26 cellular contexts compared by ENCODE assay signal in the genomic region with DNA sequence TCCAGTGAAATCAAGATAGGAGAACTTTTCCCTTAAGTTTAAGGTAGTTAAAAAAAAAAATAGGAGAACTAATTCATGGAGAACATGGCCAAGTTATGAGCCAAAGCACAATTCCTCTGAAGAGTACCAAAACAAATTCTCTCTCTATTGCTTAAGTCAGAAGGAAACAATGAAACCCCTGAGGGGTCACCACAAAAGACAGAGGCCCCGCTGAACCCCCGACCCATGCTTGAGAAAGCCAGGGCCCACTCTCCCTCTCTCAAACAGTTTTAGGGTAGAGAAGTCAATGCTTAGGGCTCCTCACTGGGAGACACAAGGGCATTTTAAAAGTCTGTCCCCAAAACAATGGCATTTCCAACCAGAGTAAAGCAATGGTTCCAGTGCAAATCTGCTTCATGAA. TPM values are rescaled to one million over a fixed set of nuclear protein-coding genes. Genes with fewer than 3 reads are reported as not detected.
DNase-seq lines count a peak whose midpoint lies in the region; ATAC-seq and TF ChIP-seq lines count a peak whose summit lies in the region.
"Had no signal": no experiment of that assay in that cellular context is flagged by ENCODE, and none has a peak within 500 bp of the region (broad histone marks: within the 10 kb centered on the region; RNA-seq: fewer than 3 reads in every experiment).

No MANE protein-coding gene starts in this region.

- POLR2A ChIA-PET in MCF 10A (lab: Yijun Ruan, JAX): interaction anchor here (0.6 to 1.1 kb wide), 4 partner anchors 10 to 93 kb away, joined by 3 to 4 read pairs (median 3); no protein-coding TSS in a partner anchor
- POLR2A ChIA-PET in activated CD4-positive, alpha-beta memory T cell treated with anti-CD3 and anti-CD28 coated beads for 36 hours (lab: Charles Lee): interaction anchor here (0.7 kb wide), 1 partner anchor 70 kb away, joined by 3 read pairs; no protein-coding TSS in a partner anchor

- no peak for ATAC-seq in right cardiac atrium
- ATAC-seq: activated CD8-positive, alpha-beta memory T cell treated with anti-CD3 and anti-CD28 coated beads, Interleukin-2, amount 10 ng/mL, durations not matched to agents 7 days and 5 days; activated naive CD8-positive, alpha-beta T cell treated with anti-CD3 and anti-CD28 coated beads, Interleukin-2, amount 50 U/mL, for 24 hours; body of pancreas; sciatic nerve had no signal

- H3K27ac ChIP-seq in breast epithelium (peak overlapping the region in 1 of 2 donors; percentile 96), layer of hippocampus (ENCODE audit: low read depth, low read length) (peak overlapping the region; percentile 99), stomach (peak overlapping the region in 3 of 5 donors; percentile 90 to 93 (median 93)), vagina (peak overlapping the region; percentile 95), right cardiac atrium (ENCODE audit: low read length) (no peak overlapping the region)
- H3K27ac ChIP-seq: GM23248, PC-9 had no signal

- no peaks in the 10 kb centered on the region for H3K27me3 Mint-ChIP-seq in MCF 10A (ENCODE audit: insufficient read depth, unreplicated experiment)
- no peaks in the 10 kb centered on the region for H3K27me3 Mint-ChIP-seq in activated CD4-positive, alpha-beta memory T cell treated with anti-CD3 and anti-CD28 coated beads for 36 hours
- H3K27me3 Mint-ChIP-seq: activated B cell treated with CpG ODN at 0.5 μM for 24 hours; activated CD8-positive, alpha-beta memory T cell treated with anti-CD3 and anti-CD28 coated beads, Interleukin-2, amount 10 ng/mL, durations not matched to agents 7 days and 5 days; activated naive CD8-positive, alpha-beta T cell treated with anti-CD3 and anti-CD28 coated beads, Interleukin-2, amount 50 U/mL, for 24 hours had no signal

- TF ChIP-seq POLR2A in breast epithelium (IDR thresholded peaks at IDR 0.05) (no peak), stomach (IDR thresholded peaks at IDR 0.05) (no peak), vagina (IDR thresholded peaks at IDR 0.05) (no peak)

- CTCF ChIA-PET in MCF 10A (lab: Yijun Ruan, JAX): interaction anchor here (0.5 to 1.8 kb wide), 3 partner anchors 38 to 139 kb away, joined by 4 to 5 read pairs (median 4); no protein-coding TSS in a partner anchor
- CTCF ChIA-PET in activated CD4-positive, alpha-beta memory T cell treated with anti-CD3 and anti-CD28 coated beads for 36 hours (lab: Charles Lee): interaction anchor here (0.7 kb wide), 1 partner anchor 109 kb away, joined by 3 read pairs; no protein-coding TSS in a partner anchor

- H3K4me1 Mint-ChIP-seq in MCF 10A (ENCODE audit: insufficient read depth, unreplicated experiment): peaks cover 31% of the 10 kb centered on the region
- H3K4me1 Mint-ChIP-seq in activated CD4-positive, alpha-beta memory T cell treated with anti-CD3 and anti-CD28 coated beads for 36 hours (ENCODE audit: low read depth): peaks cover 6% of the 10 kb centered on the region
- H3K4me1 Mint-ChIP-seq: activated B cell treated with CpG ODN at 0.5 μM for 24 hours, immature natural killer cell had no signal

- peaks cover 68% of the 10 kb centered on the region for H3K36me3 Mint-ChIP-seq in MCF 10A (ENCODE audit: insufficient read depth, unreplicated experiment)
- H3K36me3 Mint-ChIP-seq in activated CD4-positive, alpha-beta memory T cell treated with anti-CD3 and anti-CD28 coated beads for 36 hours: peaks cover 20% of the 10 kb centered on the region

- no peak overlapping the region for H3K4me3 Mint-ChIP-seq in MCF 10A (ENCODE audit: unreplicated experiment)
- no peak overlapping the region for H3K4me3 Mint-ChIP-seq in activated CD4-positive, alpha-beta memory T cell treated with anti-CD3 and anti-CD28 coated beads for 36 hours
- H3K4me3 Mint-ChIP-seq: activated B cell treated with CpG ODN at 0.5 μM for 24 hours; activated CD8-positive, alpha-beta memory T cell treated with anti-CD3 and anti-CD28 coated beads, Interleukin-2, amount 10 ng/mL, durations not matched to agents 7 days and 5 days; activated naive CD8-positive, alpha-beta T cell treated with anti-CD3 and anti-CD28 coated beads, Interleukin-2, amount 50 U/mL, for 24 hours; immature natural killer cell had no signal

- no peaks in the 10 kb centered on the region for H3K27me3 ChIP-seq in breast epithelium
- H3K27me3 ChIP-seq in layer of hippocampus (ENCODE audit: control insufficient read depth, insufficient read depth, low read length): peaks cover 2% of the 10 kb centered on the region
- no peaks in the 10 kb centered on the region for H3K27me3 ChIP-seq in stomach
- no peaks in the 10 kb centered on the region for H3K27me3 ChIP-seq in vagina
- no peaks in the 10 kb centered on the region for H3K27me3 ChIP-seq in right cardiac atrium (ENCODE audit: control insufficient read depth, insufficient read depth)
- H3K27me3 ChIP-seq: body of pancreas had no signal

- TF ChIP-seq CTCF in MCF 10A (IDR thresholded peaks at IDR 0.05; ENCODE audit: unreplicated experiment) (no peak), breast epithelium (IDR thresholded peaks at IDR 0.05) (no peak), stomach (IDR thresholded peaks at IDR 0.05) (no peak), vagina (IDR thresholded peaks at IDR 0.05) (no peak)

- intact Hi-C loops in MCF 10A (cut with micrococcal nuclease): no loop called here
- intact Hi-C loops in breast epithelium (cut with DNase I; ENCODE audit: low total_unique reads): no loop called here
- intact Hi-C loops in stomach (cut with DNase I; ENCODE audit: low total_unique reads): no loop called here
- intact Hi-C loops in vagina (cut with DNase I): no loop called here
- intact Hi-C loops in activated CD4-positive, alpha-beta memory T cell treated with anti-CD3 and anti-CD28 coated beads for 36 hours (cut with micrococcal nuclease): no loop called here
- intact Hi-C loops in right cardiac atrium (cut with DNase I): no loop called here

- no peaks in the 10 kb centered on the region for H3K9me3 Mint-ChIP-seq in MCF 10A (ENCODE audit: unreplicated experiment)
- no peaks in the 10 kb centered on the region for H3K9me3 Mint-ChIP-seq in activated CD4-positive, alpha-beta memory T cell treated with anti-CD3 and anti-CD28 coated beads for 36 hours
- H3K9me3 Mint-ChIP-seq: activated B cell treated with CpG ODN at 0.5 μM for 24 hours; activated naive CD8-positive, alpha-beta T cell treated with anti-CD3 and anti-CD28 coated beads, Interleukin-2, amount 50 U/mL, for 24 hours; immature natural killer cell had no signal

- TF ChIP-seq EP300 in stomach (IDR thresholded peaks at IDR 0.05): no peak

- 79 to 100% (median 91%) methylated on average over 2 of the region's 2 CpGs for WGBS in stomach, 5 donors
- WGBS in right cardiac atrium: 90% methylated on average over 2 of the region's 2 CpGs

- H3K4me3 ChIP-seq in breast epithelium: no peak overlapping the region
- no peak overlapping the region for H3K4me3 ChIP-seq in stomach
- H3K4me3 ChIP-seq in vagina: no peak overlapping the region
- no peak overlapping the region for H3K4me3 ChIP-seq in right cardiac atrium (ENCODE audit: low read length)
- H3K4me3 ChIP-seq: body of pancreas, GM23248, PC-9 had no signal

- H3K4me1 ChIP-seq in breast epithelium (peaks cover 11 to 21% of the 10 kb centered on the region in 2 donors), stomach (peaks cover 12 to 48% (median 41%) of the 10 kb centered on the region in 4 donors), vagina (peaks cover 28% of the 10 kb centered on the region), right cardiac atrium (ENCODE audit: control insufficient read depth, insufficient read depth, low read length) (peaks cover 27% of the 10 kb centered on the region)

- peak overlapping the region; percentile 99 for H3K27ac Mint-ChIP-seq in MCF 10A (ENCODE audit: low read depth, unreplicated experiment)
- no peak overlapping the region for H3K27ac Mint-ChIP-seq in activated CD4-positive, alpha-beta memory T cell treated with anti-CD3 and anti-CD28 coated beads for 36 hours
- H3K27ac Mint-ChIP-seq: activated B cell treated with CpG ODN at 0.5 μM for 24 hours; activated CD8-positive, alpha-beta memory T cell treated with anti-CD3 and anti-CD28 coated beads, Interleukin-2, amount 10 ng/mL, durations not matched to agents 7 days and 5 days; activated naive CD8-positive, alpha-beta T cell treated with anti-CD3 and anti-CD28 coated beads, Interleukin-2, amount 50 U/mL, for 24 hours had no signal

- no peaks in the 10 kb centered on the region for H3K36me3 ChIP-seq in breast epithelium
- peaks cover 31 to 74% (median 47%) of the 10 kb centered on the region in 4 donors for H3K36me3 ChIP-seq in stomach
- H3K36me3 ChIP-seq in vagina: peaks cover 0 to 37% of the 10 kb centered on the region in 2 donors

- BruUV-seq in MCF 10A (replicated peaks; lab: Mats Ljungman, UMichigan): no TSS peak

- H3K9me3 ChIP-seq in breast epithelium: no peaks in the 10 kb centered on the region
- no peaks in the 10 kb centered on the region for H3K9me3 ChIP-seq in stomach
- H3K9me3 ChIP-seq in vagina: no peaks in the 10 kb centered on the region
- H3K9me3 ChIP-seq in right cardiac atrium (ENCODE audit: control insufficient read depth, low read length): no peaks in the 10 kb centered on the region
- H3K9me3 ChIP-seq: body of pancreas, SK-N-SH had no signal

- no peak for DNase-seq in MCF 10A (ENCODE audit: unreplicated experiment)
- DNase-seq in breast epithelium (ENCODE audit: low spot score in 2 of 2): no peak
- no peak for DNase-seq in stomach
- no peak for DNase-seq in vagina (ENCODE audit: extremely low spot score in 2 of 2)
- no peak for DNase-seq in activated CD4-positive, alpha-beta memory T cell treated with anti-CD3 and anti-CD28 coated beads for 36 hours
- no peak for DNase-seq in right cardiac atrium
- DNase-seq in AG08396 (ENCODE audit: low spot score): no peak
- DNase-seq: 8988T; activated B cell treated with CpG ODN at 0.5 μM for 24 hours; activated CD4-positive, alpha-beta T cell treated with anti-CD3 and anti-CD28 coated beads, Interleukin-2, amount 50 U/mL, for 1 hour; activated CD8-positive, alpha-beta memory T cell treated with anti-CD3 and anti-CD28 coated beads, Interleukin-2, amount 10 ng/mL, durations not matched to agents 7 days and 5 days; activated naive CD8-positive, alpha-beta T cell treated with anti-CD3 and anti-CD28 coated beads, Interleukin-2, amount 50 U/mL, for 24 hours; activated T-cell treated with anti-CD3 and anti-CD28 coated beads, Interleukin-2, amount 50 U/mL, for 48 hours; body of pancreas; DND-41; immature natural killer cell; KBM-7; mesendoderm; NCI-H1930; NCI-H526; PC-9; SK-N-SH; stimulated activated CD4-positive, alpha-beta T cell treated with anti-CD3 and anti-CD28 coated beads, Interleukin-4, amount 100 ng/mL, for 1 hour had no signal

RNA-seq across cellular contexts. Expression of gene PPP2R1B, which starts 26.9 kb away (rescaled TPM):
- total RNA-seq in MCF 10A (2022): 27.3 and 35.7 TPM in 2 replicates
- 10 to 100 TPM; 32.0 to 35.3 (median 34.7) TPM for total RNA-seq in breast epithelium
- total RNA-seq in stomach: 10 to 100 TPM in 4 of 5 donors, 1 to 10 TPM in 1; 5.5 to 71.2 (median 41.1) TPM
- 10 to 100 TPM in 2 of 3 donors, 1 to 10 TPM in 1; 9.6 to 15.3 (median 13.3) TPM for polyA plus RNA-seq in stomach
- 35.6 TPM for total RNA-seq in vagina
- 10 to 100 TPM; 49.4 to 51.1 TPM for total RNA-seq in activated CD4-positive, alpha-beta memory T cell treated with anti-CD3 and anti-CD28 coated beads for 36 hours
- total RNA-seq in right cardiac atrium: 10 to 100 TPM in 2 of 4 donors, 1 to 10 TPM in 2; 9.6 to 19.7 (median 10.3) TPM
- 5.7 TPM for polyA plus RNA-seq in right cardiac atrium
